ENCODE assay signal across 21 cellular contexts in the genomic region with DNA sequence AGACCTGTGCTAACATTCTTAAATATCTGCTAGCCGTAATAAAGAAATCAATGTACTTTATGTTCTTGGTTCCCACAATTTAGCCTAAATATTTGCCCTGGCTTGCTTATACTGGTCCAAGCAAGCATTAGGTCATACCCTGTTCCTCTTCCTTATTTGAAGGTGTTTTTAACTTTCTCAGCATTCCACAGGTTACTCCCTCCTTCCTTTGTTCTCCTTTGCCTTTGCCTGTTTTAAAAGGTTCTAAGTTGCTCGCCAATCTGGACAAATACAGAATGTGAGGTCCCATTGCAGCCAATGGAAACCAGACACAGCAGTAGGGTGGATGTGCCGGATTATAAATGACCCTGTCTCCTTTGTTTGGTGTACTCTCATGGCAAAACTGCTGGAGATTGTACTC.
A peak's percentile ranks its signal among the peaks of the same experiment; 100 is the strongest.
DNase-seq lines count a peak whose midpoint lies in the region; FAIRE-seq and TF ChIP-seq lines count a peak whose summit lies in the region.
"Had no signal": no experiment of that assay in that cellular context is flagged by ENCODE, and none has a peak within 500 bp of the region (broad histone marks: within the 10 kb centered on the region; RNA-seq: fewer than 3 reads in every experiment).

No MANE protein-coding gene starts in this region.

- no peak for TF ChIP-seq CTCF in bronchial epithelial cell (IDR thresholded peaks at IDR 0.05; ENCODE audit: insufficient read depth, low read length, severe bottlenecking)
- no peak for TF ChIP-seq CTCF in esophagus muscularis mucosa (IDR thresholded peaks at IDR 0.05)
- no peak for TF ChIP-seq CTCF in smooth muscle cell (IDR thresholded peaks at IDR 0.05; ENCODE audit: borderline replicate concordance, insufficient read depth, poor library complexity, severe bottlenecking)
- TF ChIP-seq CTCF in tibial nerve (IDR thresholded peaks at IDR 0.05), result no peak

- 78% methylated on average over 3 of the region's 3 CpGs for WGBS in esophagus muscularis mucosa
- WGBS in smooth muscle cell (ENCODE audit: low lambda C conversion rate), result 86% methylated on average over 3 of the region's 3 CpGs
- WGBS in tibial nerve, 2 donors, result 82 to 87% methylated on average over 3 of the region's 3 CpGs

- H3K27me3 ChIP-seq in bronchial epithelial cell (ENCODE audit: control insufficient read depth, insufficient read depth, low read length), result no peaks in the 10 kb centered on the region
- H3K27me3 ChIP-seq in esophagus muscularis mucosa, result no peaks in the 10 kb centered on the region
- H3K27me3 ChIP-seq in smooth muscle cell (ENCODE audit: low read depth), result no peaks in the 10 kb centered on the region
- H3K27me3 ChIP-seq in tibial nerve, result no peaks in the 10 kb centered on the region
- H3K27me3 ChIP-seq: BE2C had no signal

- FAIRE-seq in bronchial epithelial cell (lab: Jason Lieb, UNC), result no peak
- FAIRE-seq: A204.1, GM12878, GM19239, H1 had no signal

- peaks cover 6% of the 10 kb centered on the region for H3F3A ChIP-seq in smooth muscle cell (ENCODE audit: low read depth)

- H3K4me1 ChIP-seq in esophagus muscularis mucosa, result peaks cover 0 to 43% (median 7%) of the 10 kb centered on the region in 4 donors
- H3K4me1 ChIP-seq in smooth muscle cell (ENCODE audit: low read depth), result no peaks in the 10 kb centered on the region
- no peaks in the 10 kb centered on the region for H3K4me1 ChIP-seq in tibial nerve
- H3K4me1 ChIP-seq: BE2C had no signal

- peak overlapping the region; percentile 51 to 69 (median 63) for H3K27ac ChIP-seq in esophagus muscularis mucosa (replicated peaks in 1 of 4)
- H3K27ac ChIP-seq in smooth muscle cell (ENCODE audit: low read depth), result no peak overlapping the region
- H3K27ac ChIP-seq in tibial nerve, result no peak overlapping the region

- no peaks in the 10 kb centered on the region for H3K9me3 ChIP-seq in esophagus muscularis mucosa
- H3K9me3 ChIP-seq in smooth muscle cell (replicated peaks; ENCODE audit: low read depth), result no peaks in the 10 kb centered on the region
- no peaks in the 10 kb centered on the region for H3K9me3 ChIP-seq in tibial nerve
- H3K9me3 ChIP-seq: BE2C had no signal

- intact Hi-C loops in esophagus muscularis mucosa (cut with DNase I), result no loop called here

- no peak overlapping the region for H3K9ac ChIP-seq in smooth muscle cell (ENCODE audit: low read depth)

- TF ChIP-seq EP300 in esophagus muscularis mucosa (IDR thresholded peaks at IDR 0.05), result no peak
- no peak for TF ChIP-seq EP300 in tibial nerve (IDR thresholded peaks at IDR 0.05)

- no peak overlapping the region for H3K4me2 ChIP-seq in smooth muscle cell

- H4K20me1 ChIP-seq in smooth muscle cell (ENCODE audit: low read depth), result no peaks in the 10 kb centered on the region

- H3K4me3 ChIP-seq in bronchial epithelial cell (ENCODE audit: low read depth, low read length) (no peak overlapping the region), esophagus muscularis mucosa (no peak overlapping the region), smooth muscle cell (no peak overlapping the region), tibial nerve (no peak overlapping the region)
- H3K4me3 ChIP-seq: GM12878 had no signal

- peak; percentile 61 for DNase-seq in bronchial epithelial cell (ENCODE audit: low read depth)
- DNase-seq in esophagus muscularis mucosa (ENCODE audit: extremely low spot score), result no peak
- DNase-seq in smooth muscle cell (lab: John Stamatoyannopoulos, UW; ENCODE audit: unreplicated experiment), result no peak
- no peak for DNase-seq in tibial nerve (ENCODE audit: low spot score in 2 of 2)
- DNase-seq in cerebellar cortex (ENCODE audit: low spot score), result no peak
- no peak for DNase-seq in RKO (ENCODE audit: low spot score)
- DNase-seq: ACHN; BE2C; C1 segment of cervical spinal cord; CD4-positive, CD25-positive, alpha-beta regulatory T cell; CD8-positive, alpha-beta memory T cell; COR-L47; DMS 273 treated with DMSO at 0.1 percent for 48 hours; DMS53; DND-41; EL; H9 had no signal

- TF ChIP-seq POLR2A in esophagus muscularis mucosa (IDR thresholded peaks at IDR 0.05; ENCODE audit: low read depth) (no peak), tibial nerve (IDR thresholded peaks at IDR 0.05) (no peak)

- no peaks in the 10 kb centered on the region for H3K79me2 ChIP-seq in smooth muscle cell (ENCODE audit: low read depth)

- H2AFZ ChIP-seq in smooth muscle cell (ENCODE audit: low read depth), result peak overlapping the region; percentile 49

- no peaks in the 10 kb centered on the region for H3K36me3 ChIP-seq in bronchial epithelial cell (ENCODE audit: control insufficient read depth, insufficient read depth, low read length)
- no peaks in the 10 kb centered on the region for H3K36me3 ChIP-seq in esophagus muscularis mucosa
- no peaks in the 10 kb centered on the region for H3K36me3 ChIP-seq in smooth muscle cell (ENCODE audit: low read depth)
- no peaks in the 10 kb centered on the region for H3K36me3 ChIP-seq in tibial nerve
- H3K36me3 ChIP-seq: BE2C had no signal

Comparison
In these comparisons a context has a peak if more than half of its experiments do, and no peak if none do; other contexts are left out.
1. H3K27ac ChIP-seq: peak in esophagus muscularis mucosa (4 of 4); none in smooth muscle cell (single experiment) and tibial nerve (0 of 4).